In the genomic region with DNA sequence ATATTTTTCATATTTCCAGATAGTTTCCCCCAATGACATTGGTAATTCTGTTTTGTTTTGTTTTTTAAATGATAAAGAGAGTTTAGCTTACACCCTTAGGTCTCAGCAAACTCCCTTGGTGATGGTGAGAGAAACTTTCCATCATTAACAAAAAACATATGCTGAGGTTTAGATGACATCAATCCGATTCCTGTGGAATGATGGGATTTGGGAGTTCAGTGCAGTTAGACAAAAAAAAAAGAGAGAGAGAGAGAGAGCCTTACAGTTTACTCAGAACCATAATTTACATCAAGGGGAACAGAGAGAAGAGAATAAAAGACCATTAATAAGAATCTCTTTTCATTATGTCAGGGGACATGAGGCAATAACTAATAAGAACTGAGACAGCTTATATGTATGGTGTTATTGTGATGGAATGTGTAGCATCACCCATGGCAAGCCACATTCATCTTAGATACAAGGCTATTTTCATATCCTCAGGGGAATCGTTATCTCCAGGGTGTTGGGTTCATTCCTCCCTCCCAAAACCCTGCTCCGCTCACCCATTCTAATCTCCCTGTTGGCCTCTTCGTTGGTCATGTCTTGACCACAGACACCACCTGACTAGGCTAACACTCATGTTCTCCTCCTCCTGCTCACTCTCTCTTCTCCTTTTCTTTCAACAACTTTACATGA, we compare ENCODE assay signal across 28 cellular contexts.
DNase-seq lines count a peak whose midpoint lies in the region; TF ChIP-seq lines count a peak whose summit lies in the region.
"Had no signal": no experiment of that assay in that cellular context is flagged by ENCODE, and none has a peak within 500 bp of the region (broad histone marks: within the 10 kb centered on the region; RNA-seq: fewer than 3 reads in every experiment).

No MANE protein-coding gene starts in this region.

- H3K27me3 Mint-ChIP-seq in immature natural killer cell (ENCODE audit: low read depth in 3 of 3): peaks cover 0 to 4% (median 0%) of the 10 kb centered on the region in 3 donors
- H3K27me3 Mint-ChIP-seq: CD4-positive, CD25-positive, alpha-beta regulatory T cell; effector memory CD8-positive, alpha-beta T cell; T-helper 17 cell had no signal

- no peaks in the 10 kb centered on the region for H3K36me3 ChIP-seq in BLaER1 treated with 17β-estradiol and CSF1 and Interleukin-3, amounts not matched to agents 10 nM and 100 nM
- no peaks in the 10 kb centered on the region for H3K36me3 ChIP-seq in smooth muscle cell (ENCODE audit: low read depth)
- H3K36me3 ChIP-seq: adrenal gland, esophagus squamous epithelium, MG63, right atrium auricular region, SJCRH30, transverse colon had no signal

- H3K4me2 ChIP-seq in BLaER1 treated with 17β-estradiol and CSF1 and Interleukin-3, amounts not matched to agents 10 nM and 100 nM: peak overlapping the region in 6 of 11 experiments; percentile 3 to 39 (median 34); a peak in 8 of 22 replicates
- H3K4me2 ChIP-seq in smooth muscle cell: peak overlapping the region; percentile 44

- H3K4me1 Mint-ChIP-seq in immature natural killer cell: no peaks in the 10 kb centered on the region
- H3K4me1 Mint-ChIP-seq: CD4-positive, CD25-positive, alpha-beta regulatory T cell; T-helper 17 cell had no signal

- H3K4me3 ChIP-seq in BLaER1 treated with 17β-estradiol and CSF1 and Interleukin-3, amounts not matched to agents 10 nM and 100 nM: no peak overlapping the region
- H3K4me3 ChIP-seq in fibroblast of mammary gland (ENCODE audit: control insufficient read depth, low read depth, low read length) (no peak overlapping the region), smooth muscle cell (no peak overlapping the region)
- H3K4me3 ChIP-seq: adrenal gland, esophagus squamous epithelium, lung, MG63, right atrium auricular region, SJCRH30, transverse colon had no signal

- H3K4me1 ChIP-seq in BLaER1 treated with 17β-estradiol and CSF1 and Interleukin-3, amounts not matched to agents 10 nM and 100 nM: peaks cover 0 to 9% (median 4%) of the 10 kb centered on the region in 10 experiments; a peak in 9 of 20 replicates
- H3K4me1 ChIP-seq in smooth muscle cell (ENCODE audit: low read depth): peaks cover 5% of the 10 kb centered on the region
- H3K4me1 ChIP-seq: adrenal gland, esophagus squamous epithelium, right atrium auricular region, SJCRH30, transverse colon had no signal

- DNase-seq in RPMI7951 (ENCODE audit: low read depth): peak; percentile 95
- DNase-seq in fibroblast of mammary gland (ENCODE audit: low read depth): peak; percentile 94
- no peak for DNase-seq in smooth muscle cell (lab: John Stamatoyannopoulos, UW; ENCODE audit: unreplicated experiment)
- no peak for DNase-seq in cerebellum (ENCODE audit: low spot score)
- DNase-seq in immature natural killer cell: no peak
- no peak for DNase-seq in COR-L47 (lab: John Stamatoyannopoulos, UW)
- DNase-seq: activated CD4-positive, alpha-beta T cell treated with anti-CD3 and anti-CD28 coated beads, Interleukin-2, amount 50 U/mL, for 1 hour; activated CD8-positive, alpha-beta memory T cell treated with anti-CD3 and anti-CD28 coated beads, Interleukin-2, amount 50 U/mL, for 48 hours; activated effector memory CD4-positive, alpha-beta T cell treated with anti-CD3 and anti-CD28 coated beads, Interleukin-2, amount 50 U/mL, for 16 hours; adrenal gland; CD4-positive, CD25-positive, alpha-beta regulatory T cell; DMS153; effector memory CD8-positive, alpha-beta T cell; esophagus squamous epithelium; hippocampal formation; MG63; NCI-H146; NCI-H2171 treated with DMSO at 0.1 percent for 48 hours; NCI-H69; stimulated activated CD4-positive, alpha-beta T cell treated with anti-CD3 and anti-CD28 coated beads, Interleukin-1b, Interleukin-23, amount 100 ng/mL, for 48 hours; stimulated activated naive CD8-positive, alpha-beta T cell treated with anti-CD3 and anti-CD28 coated beads, Interleukin-15, Interleukin-2, amounts not matched to agents 100 U/mL and 50 U/mL, for 24 hours; T-helper 17 cell; transverse colon had no signal

- H2AFZ ChIP-seq in smooth muscle cell (ENCODE audit: low read depth): no peak overlapping the region

- H3K9ac ChIP-seq in BLaER1 treated with 17β-estradiol and CSF1 and Interleukin-3, amounts not matched to agents 10 nM and 100 nM: no peak overlapping the region
- peak overlapping the region; percentile 65 for H3K9ac ChIP-seq in smooth muscle cell (ENCODE audit: low read depth)

- H4K20me1 ChIP-seq in BLaER1 treated with 17β-estradiol and CSF1 and Interleukin-3, amounts not matched to agents 10 nM and 100 nM: no peaks in the 10 kb centered on the region
- no peaks in the 10 kb centered on the region for H4K20me1 ChIP-seq in smooth muscle cell (ENCODE audit: low read depth)

- WGBS in smooth muscle cell (ENCODE audit: low lambda C conversion rate): 34% methylated on average over 4 of the region's 4 CpGs

- H3K9me3 Mint-ChIP-seq in immature natural killer cell: no peaks in the 10 kb centered on the region
- H3K9me3 Mint-ChIP-seq: effector memory CD8-positive, alpha-beta T cell had no signal

- H3K79me2 ChIP-seq in smooth muscle cell (ENCODE audit: low read depth): no peaks in the 10 kb centered on the region

- no peak overlapping the region for H3K27ac ChIP-seq in BLaER1 treated with 17β-estradiol and CSF1 and Interleukin-3, amounts not matched to agents 10 nM and 100 nM
- peak overlapping the region; percentile 99 for H3K27ac ChIP-seq in smooth muscle cell (ENCODE audit: low read depth)
- H3K27ac ChIP-seq: adrenal gland, esophagus squamous epithelium, right atrium auricular region, SJCRH30, VCaP had no signal

- no peaks in the 10 kb centered on the region for H3K27me3 ChIP-seq in BLaER1 treated with 17β-estradiol and CSF1 and Interleukin-3, amounts not matched to agents 10 nM and 100 nM
- no peaks in the 10 kb centered on the region for H3K27me3 ChIP-seq in smooth muscle cell (ENCODE audit: low read depth)
- H3K27me3 ChIP-seq: adrenal gland, esophagus squamous epithelium, MG63, right atrium auricular region, SJCRH30, transverse colon had no signal

- H3K36me3 Mint-ChIP-seq in immature natural killer cell: no peaks in the 10 kb centered on the region
- H3K36me3 Mint-ChIP-seq: CD4-positive, CD25-positive, alpha-beta regulatory T cell had no signal

- peaks cover 0 to 13% (median 6%) of the 10 kb centered on the region in 11 experiments; a peak in 5 of 22 replicates for H3K9me3 ChIP-seq in BLaER1 treated with 17β-estradiol and CSF1 and Interleukin-3, amounts not matched to agents 10 nM and 100 nM (replicated peaks in 1 of 11)
- no peaks in the 10 kb centered on the region for H3K9me3 ChIP-seq in smooth muscle cell (replicated peaks; ENCODE audit: low read depth)
- H3K9me3 ChIP-seq: adrenal gland, esophagus squamous epithelium, MG63, right atrium auricular region, SJCRH30, transverse colon had no signal

- H3F3A ChIP-seq in smooth muscle cell (ENCODE audit: low read depth): peaks cover 10% of the 10 kb centered on the region

- no peak overlapping the region for H3K27ac Mint-ChIP-seq in immature natural killer cell
- H3K27ac Mint-ChIP-seq: CD4-positive, CD25-positive, alpha-beta regulatory T cell; effector memory CD8-positive, alpha-beta T cell; T-helper 17 cell had no signal

- TF ChIP-seq CTCF in fibroblast of mammary gland (conservative IDR thresholded peaks at IDR 0.05; ENCODE audit: control insufficient read depth, insufficient read depth, low read depth, low read length) (no peak), smooth muscle cell (IDR thresholded peaks at IDR 0.05; ENCODE audit: borderline replicate concordance, insufficient read depth, poor library complexity, severe bottlenecking) (no peak)

- H3K4me3 Mint-ChIP-seq in immature natural killer cell: no peak overlapping the region
- H3K4me3 Mint-ChIP-seq: CD4-positive, CD25-positive, alpha-beta regulatory T cell; effector memory CD8-positive, alpha-beta T cell; T-helper 17 cell had no signal

Comparison
In these comparisons a context has a peak if more than half of its experiments do, and no peak if none do; other contexts are left out.
1. DNase-seq: peak in RPMI7951 (single experiment) and fibroblast of mammary gland (single experiment); none in smooth muscle cell (single experiment), cerebellum (single experiment), immature natural killer cell (0 of 3) and COR-L47 (single experiment).